In the genomic region with DNA sequence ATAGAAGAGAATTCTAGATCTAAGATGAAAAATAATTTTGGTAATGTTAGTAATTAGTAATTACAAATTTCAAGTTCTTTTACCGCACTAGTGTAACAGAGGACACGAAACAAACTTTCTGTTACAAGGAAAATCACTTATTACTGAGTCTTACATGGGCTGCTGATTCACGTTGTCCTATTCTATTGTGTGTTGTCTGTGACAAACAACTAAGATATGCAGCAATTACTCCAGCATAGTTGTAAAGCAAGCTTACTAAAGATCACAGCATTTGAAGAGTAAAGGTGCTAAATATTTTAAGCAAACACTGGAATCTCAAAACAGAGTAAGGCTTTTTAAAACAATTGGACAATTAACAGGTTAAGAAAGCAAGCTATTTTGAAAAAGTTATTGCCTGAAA, we compare ENCODE assay signal across 17 cellular contexts.
"Had no signal": no experiment of that assay in that cellular context is flagged by ENCODE, and none has a peak within 500 bp of the region (broad histone marks: within the 10 kb centered on the region; RNA-seq: fewer than 3 reads in every experiment).

No MANE protein-coding gene starts in this region.

- ATAC-seq: body of pancreas; gastroesophageal sphincter; mucosa of descending colon; naive thymus-derived CD4-positive, alpha-beta T cell; pancreas; stimulated activated naive B cell treated with anti-CD40 and anti-IgM and Interleukin-4, amounts not matched to agents 10 μg/mL and 1 μg/mL and 100 μg/mL, for 72 hours; T-cell had no signal

- H3K4me3 ChIP-seq: body of pancreas, coronary artery, gastroesophageal sphincter, mucosa of descending colon, pancreas, tibial nerve, uterus had no signal

- DNase-seq: activated CD4-positive, alpha-beta T cell treated with anti-CD3 and anti-CD28 coated beads, Interleukin-2, amount 50 U/mL, for 48 hours; activated CD4-positive, CD25-positive, alpha-beta regulatory T cell treated with anti-CD3 and anti-CD28 coated beads, Interleukin-2, amount 50 U/mL, for 72 hours; activated naive CD4-positive, alpha-beta T cell treated with anti-CD3 and anti-CD28 coated beads for 36 hours; body of pancreas; central memory CD4-positive, alpha-beta T cell; effector CD4-positive, alpha-beta T cell; mucosa of descending colon; naive thymus-derived CD4-positive, alpha-beta T cell; pancreas; stimulated activated CD4-positive, alpha-beta T cell treated with anti-CD3 and anti-CD28 coated beads, Interleukin-2, amount 100 ng/mL, for 48 hours; stimulated activated naive B cell treated with anti-CD40 and anti-IgM and Interleukin-4, amounts not matched to agents 10 μg/mL and 1 μg/mL and 100 μg/mL, for 72 hours; T-cell; T-helper 9 cell; uterus had no signal

- H3K36me3 ChIP-seq: gastroesophageal sphincter, pancreas, tibial nerve, uterus had no signal

- H3K27ac ChIP-seq: body of pancreas, coronary artery, gastroesophageal sphincter, pancreas, tibial nerve, uterus had no signal

- H3K9me3 ChIP-seq: pancreas, uterus had no signal

- H3K4me1 ChIP-seq: body of pancreas, gastroesophageal sphincter, pancreas, tibial nerve, uterus had no signal

- H3K27me3 ChIP-seq: body of pancreas, gastroesophageal sphincter, pancreas, tibial nerve, uterus had no signal
